Comparison of ENCODE assay signal across 1 cellular context in the genomic region with DNA sequence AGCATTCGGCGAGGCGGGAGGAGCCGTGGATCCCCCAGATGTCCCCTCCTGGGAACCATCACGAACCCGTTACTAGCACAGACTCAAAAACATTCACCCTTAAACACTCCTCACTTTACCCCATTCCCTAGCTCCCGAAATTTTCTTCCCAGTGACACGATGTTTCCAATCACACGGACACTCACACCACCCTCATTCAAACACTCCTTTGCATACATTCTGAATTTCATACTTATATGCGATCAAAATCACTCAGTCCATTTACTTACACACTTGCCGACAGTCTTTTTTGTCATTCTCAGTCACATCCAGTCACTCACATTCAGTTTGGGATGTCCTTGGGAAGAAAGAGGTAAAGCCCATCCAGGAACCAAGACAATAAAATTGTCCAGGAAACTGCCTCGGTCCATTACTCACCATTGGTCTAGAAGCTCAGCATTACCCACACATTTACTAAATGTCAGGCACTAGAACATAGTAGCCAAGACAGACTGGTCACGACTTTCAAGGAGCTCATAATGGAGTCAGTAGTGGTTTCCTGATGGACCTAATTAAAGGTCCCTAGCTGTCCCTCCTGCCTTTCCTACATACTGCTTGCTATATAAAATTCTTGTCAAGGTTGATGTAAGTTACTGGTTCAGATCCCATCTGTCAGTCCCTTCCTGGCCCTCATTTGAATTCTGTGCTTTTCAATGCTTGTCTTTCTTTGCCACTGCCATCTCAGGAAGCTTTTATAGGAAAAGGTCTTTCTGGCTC.
TF ChIP-seq lines count a peak whose summit lies in the region.

No MANE protein-coding gene starts in this region.

TF ChIP-seq in GM23338, 12 proteins besides CTCF, POLR2A, EP300 and RAD21:
- TF ChIP-seq, protein P1, sequence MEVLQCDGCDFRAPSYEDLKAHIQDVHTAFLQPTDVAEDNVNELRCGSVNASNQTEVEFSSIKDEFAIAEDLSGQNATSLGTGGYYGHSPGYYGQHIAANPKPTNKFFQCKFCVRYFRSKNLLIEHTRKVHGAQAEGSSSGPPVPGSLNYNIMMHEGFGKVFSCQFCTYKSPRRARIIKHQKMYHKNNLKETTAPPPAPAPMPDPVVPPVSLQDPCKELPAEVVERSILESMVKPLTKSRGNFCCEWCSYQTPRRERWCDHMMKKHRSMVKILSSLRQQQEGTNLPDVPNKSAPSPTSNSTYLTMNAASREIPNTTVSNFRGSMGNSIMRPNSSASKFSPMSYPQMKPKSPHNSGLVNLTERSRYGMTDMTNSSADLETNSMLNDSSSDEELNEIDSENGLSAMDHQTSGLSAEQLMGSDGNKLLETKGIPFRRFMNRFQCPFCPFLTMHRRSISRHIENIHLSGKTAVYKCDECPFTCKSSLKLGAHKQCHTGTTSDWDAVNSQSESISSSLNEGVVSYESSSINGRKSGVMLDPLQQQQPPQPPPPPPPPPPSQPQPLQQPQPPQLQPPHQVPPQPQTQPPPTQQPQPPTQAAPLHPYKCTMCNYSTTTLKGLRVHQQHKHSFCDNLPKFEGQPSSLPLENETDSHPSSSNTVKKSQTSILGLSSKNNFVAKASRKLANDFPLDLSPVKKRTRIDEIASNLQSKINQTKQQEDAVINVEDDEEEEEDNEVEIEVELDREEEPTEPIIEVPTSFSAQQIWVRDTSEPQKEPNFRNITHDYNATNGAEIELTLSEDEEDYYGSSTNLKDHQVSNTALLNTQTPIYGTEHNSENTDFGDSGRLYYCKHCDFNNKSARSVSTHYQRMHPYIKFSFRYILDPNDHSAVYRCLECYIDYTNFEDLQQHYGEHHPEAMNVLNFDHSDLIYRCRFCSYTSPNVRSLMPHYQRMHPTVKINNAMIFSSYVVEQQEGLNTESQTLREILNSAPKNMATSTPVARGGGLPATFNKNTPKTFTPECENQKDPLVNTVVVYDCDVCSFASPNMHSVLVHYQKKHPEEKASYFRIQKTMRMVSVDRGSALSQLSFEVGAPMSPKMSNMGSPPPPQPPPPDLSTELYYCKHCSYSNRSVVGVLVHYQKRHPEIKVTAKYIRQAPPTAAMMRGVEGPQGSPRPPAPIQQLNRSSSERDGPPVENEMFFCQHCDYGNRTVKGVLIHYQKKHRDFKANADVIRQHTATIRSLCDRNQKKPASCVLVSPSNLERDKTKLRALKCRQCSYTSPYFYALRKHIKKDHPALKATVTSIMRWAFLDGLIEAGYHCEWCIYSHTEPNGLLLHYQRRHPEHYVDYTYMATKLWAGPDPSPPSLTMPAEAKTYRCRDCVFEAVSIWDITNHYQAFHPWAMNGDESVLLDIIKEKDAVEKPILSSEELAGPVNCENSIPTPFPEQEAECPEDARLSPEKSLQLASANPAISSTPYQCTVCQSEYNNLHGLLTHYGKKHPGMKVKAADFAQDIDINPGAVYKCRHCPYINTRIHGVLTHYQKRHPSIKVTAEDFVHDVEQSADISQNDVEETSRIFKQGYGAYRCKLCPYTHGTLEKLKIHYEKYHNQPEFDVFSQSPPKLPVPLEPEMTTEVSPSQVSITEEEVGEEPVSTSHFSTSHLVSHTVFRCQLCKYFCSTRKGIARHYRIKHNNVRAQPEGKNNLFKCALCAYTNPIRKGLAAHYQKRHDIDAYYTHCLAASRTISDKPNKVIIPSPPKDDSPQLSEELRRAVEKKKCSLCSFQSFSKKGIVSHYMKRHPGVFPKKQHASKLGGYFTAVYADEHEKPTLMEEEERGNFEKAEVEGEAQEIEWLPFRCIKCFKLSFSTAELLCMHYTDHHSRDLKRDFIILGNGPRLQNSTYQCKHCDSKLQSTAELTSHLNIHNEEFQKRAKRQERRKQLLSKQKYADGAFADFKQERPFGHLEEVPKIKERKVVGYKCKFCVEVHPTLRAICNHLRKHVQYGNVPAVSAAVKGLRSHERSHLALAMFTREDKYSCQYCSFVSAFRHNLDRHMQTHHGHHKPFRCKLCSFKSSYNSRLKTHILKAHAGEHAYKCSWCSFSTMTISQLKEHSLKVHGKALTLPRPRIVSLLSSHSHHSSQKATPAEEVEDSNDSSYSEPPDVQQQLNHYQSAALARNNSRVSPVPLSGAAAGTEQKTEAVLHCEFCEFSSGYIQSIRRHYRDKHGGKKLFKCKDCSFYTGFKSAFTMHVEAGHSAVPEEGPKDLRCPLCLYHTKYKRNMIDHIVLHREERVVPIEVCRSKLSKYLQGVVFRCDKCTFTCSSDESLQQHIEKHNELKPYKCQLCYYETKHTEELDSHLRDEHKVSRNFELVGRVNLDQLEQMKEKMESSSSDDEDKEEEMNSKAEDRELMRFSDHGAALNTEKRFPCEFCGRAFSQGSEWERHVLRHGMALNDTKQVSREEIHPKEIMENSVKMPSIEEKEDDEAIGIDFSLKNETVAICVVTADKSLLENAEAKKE (CRISPR knock-in tag; IDR thresholded peaks at IDR 0.05) = no peak
- no peak for TF ChIP-seq CREB1 (CRISPR knock-in tag; IDR thresholded peaks at IDR 0.05; ENCODE audit: low read depth)
- TF ChIP-seq, protein P2, sequence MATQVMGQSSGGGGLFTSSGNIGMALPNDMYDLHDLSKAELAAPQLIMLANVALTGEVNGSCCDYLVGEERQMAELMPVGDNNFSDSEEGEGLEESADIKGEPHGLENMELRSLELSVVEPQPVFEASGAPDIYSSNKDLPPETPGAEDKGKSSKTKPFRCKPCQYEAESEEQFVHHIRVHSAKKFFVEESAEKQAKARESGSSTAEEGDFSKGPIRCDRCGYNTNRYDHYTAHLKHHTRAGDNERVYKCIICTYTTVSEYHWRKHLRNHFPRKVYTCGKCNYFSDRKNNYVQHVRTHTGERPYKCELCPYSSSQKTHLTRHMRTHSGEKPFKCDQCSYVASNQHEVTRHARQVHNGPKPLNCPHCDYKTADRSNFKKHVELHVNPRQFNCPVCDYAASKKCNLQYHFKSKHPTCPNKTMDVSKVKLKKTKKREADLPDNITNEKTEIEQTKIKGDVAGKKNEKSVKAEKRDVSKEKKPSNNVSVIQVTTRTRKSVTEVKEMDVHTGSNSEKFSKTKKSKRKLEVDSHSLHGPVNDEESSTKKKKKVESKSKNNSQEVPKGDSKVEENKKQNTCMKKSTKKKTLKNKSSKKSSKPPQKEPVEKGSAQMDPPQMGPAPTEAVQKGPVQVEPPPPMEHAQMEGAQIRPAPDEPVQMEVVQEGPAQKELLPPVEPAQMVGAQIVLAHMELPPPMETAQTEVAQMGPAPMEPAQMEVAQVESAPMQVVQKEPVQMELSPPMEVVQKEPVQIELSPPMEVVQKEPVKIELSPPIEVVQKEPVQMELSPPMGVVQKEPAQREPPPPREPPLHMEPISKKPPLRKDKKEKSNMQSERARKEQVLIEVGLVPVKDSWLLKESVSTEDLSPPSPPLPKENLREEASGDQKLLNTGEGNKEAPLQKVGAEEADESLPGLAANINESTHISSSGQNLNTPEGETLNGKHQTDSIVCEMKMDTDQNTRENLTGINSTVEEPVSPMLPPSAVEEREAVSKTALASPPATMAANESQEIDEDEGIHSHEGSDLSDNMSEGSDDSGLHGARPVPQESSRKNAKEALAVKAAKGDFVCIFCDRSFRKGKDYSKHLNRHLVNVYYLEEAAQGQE (IDR thresholded peaks at IDR 0.05; ENCODE audit: unreplicated experiment) = no peak
